Comparison of ENCODE assay signal across 2 cellular contexts in genomic region chr14:24072881-24073877, GRCh38.
TF ChIP-seq lines count a peak whose summit lies in the region.

No MANE protein-coding gene starts in this region.

TF ChIP-seq in GM23338, 12 proteins besides CTCF, POLR2A, EP300 and RAD21:
- TF ChIP-seq ZNF114 (CRISPR knock-in tag; IDR thresholded peaks at IDR 0.05): no peak

TF ChIP-seq in H1, 55 proteins besides CTCF, POLR2A, EP300 and RAD21:
- TF ChIP-seq RBBP5 (IDR thresholded peaks at IDR 0.05; ENCODE audit: borderline replicate concordance, low read depth, low read length) (no peak), E2F6 (IDR thresholded peaks at IDR 0.05) (no peak), SIN3A (conservative IDR thresholded peaks at IDR 0.05 in 1 of 2, IDR thresholded peaks at IDR 0.05 in 1 of 2; ENCODE audit: low read depth in 1 of 2, low read length in 2 of 2) (no peak), CTBP2 (IDR thresholded peaks at IDR 0.05; ENCODE audit: borderline replicate concordance, insufficient read depth, insufficient read length, low read length) (no peak), CHD1 (IDR thresholded peaks at IDR 0.05; ENCODE audit: low read depth, low read length) (no peak), BACH1 (IDR thresholded peaks at IDR 0.05; ENCODE audit: low read length) (no peak), EZH2 (IDR thresholded peaks at IDR 0.05; ENCODE audit: low read depth, low read length, severe bottlenecking) (no peak)
